In genomic region chr15:70831094-70831911, GRCh38 we compare ENCODE assay signal across 28 cellular contexts. TPM values are rescaled to one million over a fixed set of nuclear protein-coding genes. Genes with fewer than 3 reads are reported as not detected.
"Had no signal": no experiment of that assay in that cellular context is flagged by ENCODE, and none has a peak within 500 bp of the region (broad histone marks: within the 10 kb centered on the region; RNA-seq: fewer than 3 reads in every experiment).

No MANE protein-coding gene starts in this region.

- H3K27me3 ChIP-seq: adrenal gland, breast epithelium, hepatocyte, ovary, transverse colon had no signal

- H3K36me3 Mint-ChIP-seq: activated naive CD8-positive, alpha-beta T cell; memory B cell; naive B cell had no signal

- H3K27ac Mint-ChIP-seq: activated CD4-positive, alpha-beta T cell treated with anti-CD3 and anti-CD28 coated beads for 36 hours; activated naive CD8-positive, alpha-beta T cell; activated T-cell treated with anti-CD3 and anti-CD28 coated beads, Interleukin-2, amount 50 U/mL, for 24 hours; activated T-helper 17 cell treated with anti-CD3 and anti-CD28 coated beads, Interleukin-2, amount 50 U/mL, for 72 hours; immature natural killer cell; memory B cell; naive B cell; WTC11 had no signal

- H3K4me1 ChIP-seq: breast epithelium had no signal

- FAIRE-seq: astrocyte had no signal

- DNase-seq: activated CD4-positive, alpha-beta T cell treated with anti-CD3 and anti-CD28 coated beads for 36 hours; activated CD4-positive, alpha-beta T cell treated with anti-CD3 and anti-CD28 coated beads, Interleukin-2, amount 50 U/mL, for 4 hours; activated CD8-positive, alpha-beta memory T cell treated with anti-CD3 and anti-CD28 coated beads for 24 hours; activated CD8-positive, alpha-beta memory T cell treated with anti-CD3 and anti-CD28 coated beads, Interleukin-2, amount 50 U/mL, for 4 hours; activated T-cell treated with anti-CD3 and anti-CD28 coated beads, Interleukin-2, amount 50 U/mL, for 24 hours; effector CD4-positive, alpha-beta T cell; erythroblast; foreskin fibroblast; immature natural killer cell; kidney glomerular epithelial cell; mucosa of descending colon; naive B cell; ovary; psoas muscle; right cardiac atrium; stimulated activated CD4-positive, alpha-beta T cell treated with anti-CD3 and anti-CD28 coated beads, Interleukin-1b, Interleukin-23, amount 100 ng/mL, for 48 hours; stimulated activated naive CD8-positive, alpha-beta T cell treated with anti-CD3 and anti-CD28 coated beads, Interleukin-15, amount 100 ng/mL, for 72 hours; T-helper 9 cell; transverse colon had no signal

- H2AFZ ChIP-seq: hepatocyte had no signal

- H3K36me3 ChIP-seq: breast epithelium, ovary, transverse colon had no signal

- ATAC-seq: activated CD4-positive, alpha-beta T cell treated with anti-CD3 and anti-CD28 coated beads for 36 hours; activated T-helper 17 cell treated with anti-CD3 and anti-CD28 coated beads, Interleukin-2, amount 50 U/mL, for 72 hours; mucosa of descending colon; psoas muscle; right cardiac atrium; stimulated activated naive CD8-positive, alpha-beta T cell treated with anti-CD3 and anti-CD28 coated beads, Interleukin-15, amount 100 ng/mL, for 72 hours; WTC11 had no signal

- H3K9me3 Mint-ChIP-seq: activated T-cell treated with anti-CD3 and anti-CD28 coated beads, Interleukin-2, amount 50 U/mL, for 24 hours; activated T-helper 17 cell treated with anti-CD3 and anti-CD28 coated beads, Interleukin-2, amount 50 U/mL, for 72 hours; immature natural killer cell; memory B cell; naive B cell; stimulated activated naive CD8-positive, alpha-beta T cell treated with anti-CD3 and anti-CD28 coated beads, Interleukin-15, amount 100 ng/mL, for 72 hours had no signal

- H3K4me2 ChIP-seq: hepatocyte had no signal

- H3K79me2 ChIP-seq: hepatocyte had no signal

- H3K4me3 ChIP-seq: adrenal gland, breast epithelium, hepatocyte, mucosa of descending colon, ovary, psoas muscle, transverse colon had no signal

- H3K27ac ChIP-seq: adrenal gland, breast epithelium, hepatocyte, psoas muscle, transverse colon had no signal

- H3K9me3 ChIP-seq: adrenal gland, breast epithelium, mucosa of descending colon, ovary, psoas muscle, transverse colon had no signal

- H3K4me1 Mint-ChIP-seq: activated CD4-positive, alpha-beta T cell treated with anti-CD3 and anti-CD28 coated beads for 36 hours; activated T-helper 17 cell treated with anti-CD3 and anti-CD28 coated beads, Interleukin-2, amount 50 U/mL, for 72 hours; immature natural killer cell; memory B cell; naive B cell; stimulated activated naive CD8-positive, alpha-beta T cell treated with anti-CD3 and anti-CD28 coated beads, Interleukin-15, amount 100 ng/mL, for 72 hours had no signal

- H3K4me3 Mint-ChIP-seq: activated CD4-positive, alpha-beta T cell treated with anti-CD3 and anti-CD28 coated beads for 36 hours; activated naive CD8-positive, alpha-beta T cell; activated T-cell treated with anti-CD3 and anti-CD28 coated beads, Interleukin-2, amount 50 U/mL, for 24 hours; activated T-helper 17 cell treated with anti-CD3 and anti-CD28 coated beads, Interleukin-2, amount 50 U/mL, for 72 hours; immature natural killer cell; memory B cell; naive B cell; stimulated activated naive CD8-positive, alpha-beta T cell treated with anti-CD3 and anti-CD28 coated beads, Interleukin-15, amount 100 ng/mL, for 72 hours; WTC11 had no signal

RNA-seq across cellular contexts. Expression of gene LARP6, which starts 22.7 kb away (rescaled TPM):
- total RNA-seq: T-helper 1 cell treated with Interleukin-12 subunit alpha and Interleukin-12 subunit beta and Interleukin-4 antibody, amounts not matched to agents 30 ng/mL and 1 ng/mL, for 36 hours had no signal
- polyA plus RNA-seq: immature natural killer cell had no signal
